In the genomic region with DNA sequence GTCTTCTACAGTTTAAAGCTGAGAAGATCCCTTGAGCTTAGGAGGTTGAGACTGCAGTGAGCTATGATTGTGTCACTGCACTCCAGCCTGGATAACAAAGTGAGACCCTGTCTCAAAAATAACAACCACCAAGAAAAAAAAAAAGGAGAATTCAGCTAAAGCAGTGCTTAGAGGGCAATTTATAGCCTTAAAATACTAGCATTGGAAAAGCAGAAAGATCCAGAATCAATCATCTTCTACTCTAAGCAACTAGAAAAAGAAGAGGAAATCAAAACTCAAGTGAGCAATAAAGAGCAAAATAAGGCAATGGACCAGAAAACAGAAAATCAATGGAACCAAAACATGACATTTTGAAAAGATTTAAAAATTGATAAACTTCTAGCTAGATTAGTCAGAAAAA, we compare ENCODE assay signal across 8 cellular contexts. TPM values are rescaled to one million over a fixed set of nuclear protein-coding genes. Genes with fewer than 3 reads are reported as not detected.
DNase-seq lines count a peak whose midpoint lies in the region; ATAC-seq and TF ChIP-seq lines count a peak whose summit lies in the region.

No MANE protein-coding gene starts in this region.

- H3K9me3 ChIP-seq in Panc1 (ENCODE audit: control insufficient read depth, insufficient read depth, low read depth, low read length) (peaks cover 10% of the 10 kb centered on the region; the same call in 1 of the 2 replicates), psoas muscle (peaks cover 23% of the 10 kb centered on the region)

- H3K4me3 ChIP-seq in GM08714 (ENCODE audit: low read length): peak overlapping the region; percentile 83
- H3K4me3 ChIP-seq in Panc1 (ENCODE audit: low read depth in 2 of 2, low read length in 2 of 2): peak overlapping the region; percentile 52 to 75
- H3K4me3 ChIP-seq in epithelial cell of proximal tubule (ENCODE audit: low read depth, low read length): peak overlapping the region; percentile 93
- H3K4me3 ChIP-seq in psoas muscle: peak overlapping the region; percentile 99

- H3K27ac ChIP-seq in Panc1 (ENCODE audit: low read length) (peak overlapping the region; percentile 72), psoas muscle (peak overlapping the region; percentile 93)

- intact Hi-C loops in Panc1 (cut with micrococcal nuclease; ENCODE audit: unreplicated experiment): no loop called here
- intact Hi-C loops in psoas muscle (cut with DNase I): loop anchor here in 1 of 2 donors (5.0 kb wide), 1 partner anchor 61 kb away; no protein-coding TSS in a partner anchor

- H3K36me3 ChIP-seq in Panc1 (ENCODE audit: control insufficient read depth, insufficient read depth, low read length) (no peaks in the 10 kb centered on the region; the same call in 1 of the 2 replicates), psoas muscle (ENCODE audit: insufficient read depth in 1 of 2, low read depth in 1 of 2) (no peaks in the 10 kb centered on the region)

- TF ChIP-seq CTCF in Panc1 (IDR thresholded peaks at IDR 0.05): no peak
- TF ChIP-seq CTCF in epithelial cell of proximal tubule (conservative IDR thresholded peaks at IDR 0.05; ENCODE audit: low read depth, low read length): no peak
- no peak for TF ChIP-seq CTCF in psoas muscle (IDR thresholded peaks at IDR 0.05)

- TSS peak; percentile 85 for BruUV-seq in Panc1 (replicated peaks; lab: Mats Ljungman, UMichigan)

- in situ Hi-C loops in Panc1 (cut with HindIII; ENCODE audit: low pct_unique_long_range_greater_than_20kb, low sequenced_read_pairs): no loop called here

- CTCF ChIA-PET in Panc1 (lab: Charles Lee): no interaction called here

- H3K4me1 ChIP-seq in Panc1 (ENCODE audit: control insufficient read depth, insufficient read depth, low read length) (peaks cover 5% of the 10 kb centered on the region), psoas muscle (peaks cover 9% of the 10 kb centered on the region)

- POLR2A ChIA-PET in Panc1 (lab: Charles Lee): no interaction called here

- H3K27me3 ChIP-seq in Panc1 (ENCODE audit: control insufficient read depth, insufficient read depth, low read length): no peaks in the 10 kb centered on the region
- H3K27me3 ChIP-seq in psoas muscle (ENCODE audit: insufficient read depth in 3 of 3, low read length in 2 of 3): no peaks in the 10 kb centered on the region

- no peak for ATAC-seq in Panc1
- no peak for ATAC-seq in psoas muscle
- ATAC-seq in HG03565 (IDR thresholded peaks at IDR 0.05; ENCODE audit: unreplicated experiment): no peak
- ATAC-seq in HG03159 (IDR thresholded peaks at IDR 0.05; ENCODE audit: unreplicated experiment): no peak
- no peak for ATAC-seq in HG03025 (IDR thresholded peaks at IDR 0.05; ENCODE audit: low FRiP score, unreplicated experiment)

- DNase-seq in Panc1 (ENCODE audit: low read depth, low spot score) (no peak), epithelial cell of proximal tubule (ENCODE audit: low read depth) (no peak), psoas muscle (no peak), occipital lobe (lab: John Stamatoyannopoulos, UW) (no peak)

RNA-seq across cellular contexts. Expression of gene PI4K2B, which starts 0.6 kb away (rescaled TPM):
- 9.6 TPM for total RNA-seq in Panc1 (2021; ENCODE audit: unreplicated experiment)
- 4.5 TPM for polyA plus RNA-seq in Panc1 (2012; ENCODE audit: insufficient read length)
- total RNA-seq in epithelial cell of proximal tubule: 24.4 and 27.4 TPM in 2 replicates
- 1 to 10 TPM; 1.7 to 2.9 (median 2.4) TPM for total RNA-seq in psoas muscle
- 1 to 10 TPM; 1.5 to 2.6 (median 2.2) TPM for polyA plus RNA-seq in psoas muscle
- 8.7 TPM for total RNA-seq in occipital lobe
